ENCODE assay signal across 2 cellular contexts in the genomic region with DNA sequence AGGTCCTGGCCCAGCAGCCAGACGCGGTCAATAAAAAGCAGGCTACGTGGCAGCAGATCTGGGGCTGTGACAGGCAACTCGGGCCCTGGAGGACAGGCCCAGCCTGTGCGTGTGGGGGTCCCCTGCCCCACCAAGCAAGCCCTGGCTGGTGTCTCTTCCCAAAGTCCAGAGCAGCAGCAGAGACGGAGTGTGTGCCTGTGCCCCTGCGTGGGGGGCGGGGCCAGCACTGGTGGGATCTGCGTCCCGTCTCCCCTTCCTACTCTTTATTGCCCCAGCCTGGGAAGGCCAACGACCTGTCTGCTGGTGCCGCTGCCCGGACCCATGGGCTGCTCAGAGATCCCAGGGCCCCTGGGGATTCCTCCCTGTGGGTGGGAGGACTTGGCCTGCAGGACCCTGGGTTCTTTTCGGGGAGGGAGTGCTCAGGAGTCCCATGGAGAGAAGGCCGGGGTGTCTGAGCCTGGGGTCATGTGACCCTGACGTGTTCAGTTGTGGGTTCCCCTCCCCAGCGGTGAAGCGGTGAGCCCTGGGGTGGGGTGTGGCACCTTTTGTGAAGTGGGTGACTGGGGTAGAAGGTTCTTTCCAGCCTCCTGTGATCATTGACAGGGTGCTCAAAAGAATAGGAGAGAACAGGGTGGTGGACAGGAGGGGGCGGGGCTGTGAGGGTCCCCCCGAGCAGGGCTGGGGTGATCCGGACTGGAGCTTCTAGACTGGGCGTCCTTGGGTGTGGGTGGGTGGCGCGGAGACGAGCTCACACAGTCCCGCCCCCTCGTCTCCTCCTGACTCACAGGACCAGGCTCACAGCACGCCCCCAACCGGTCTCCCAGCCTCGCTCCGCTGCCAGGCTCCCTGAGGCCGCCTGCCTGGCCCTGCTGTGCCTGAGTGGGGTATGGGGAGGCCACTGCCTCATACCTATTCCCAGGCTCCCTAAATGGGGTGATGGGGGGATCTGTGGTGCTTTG.
TF ChIP-seq lines count a peak whose summit lies in the region.

No MANE protein-coding gene starts in this region.

TF ChIP-seq in HepG2, 621 proteins besides CTCF, POLR2A, EP300 and RAD21:
- TF ChIP-seq MYNN (CRISPR knock-in tag; IDR thresholded peaks at IDR 0.05; ENCODE audit: low read depth) (no peak), ZNF556 (CRISPR knock-in tag; IDR thresholded peaks at IDR 0.05; ENCODE audit: borderline replicate concordance) (no peak), ZNF235 (CRISPR knock-in tag; IDR thresholded peaks at IDR 0.05; ENCODE audit: borderline replicate concordance) (no peak), NR3C1 (CRISPR knock-in tag; IDR thresholded peaks at IDR 0.05) (no peak), ASH2L (IDR thresholded peaks at IDR 0.05; ENCODE audit: insufficient read length, low read depth, low read length) (no peak), CENPX (CRISPR knock-in tag; IDR thresholded peaks at IDR 0.05) (no peak), TOPORS (CRISPR knock-in tag; IDR thresholded peaks at IDR 0.05) (no peak), KLF16 (CRISPR knock-in tag; IDR thresholded peaks at IDR 0.05) (no peak), FOXA1 (IDR thresholded peaks at IDR 0.05) (no peak), FOXA1 (CRISPR knock-in tag; IDR thresholded peaks at IDR 0.05) (no peak), EEA1 (CRISPR knock-in tag; IDR thresholded peaks at IDR 0.05; ENCODE audit: borderline replicate concordance) (no peak), ZNF616 (CRISPR knock-in tag; IDR thresholded peaks at IDR 0.05; ENCODE audit: low read depth) (no peak), ZNF577 (CRISPR knock-in tag; IDR thresholded peaks at IDR 0.05; ENCODE audit: borderline replicate concordance, low read depth) (no peak)
- TF ChIP-seq, protein P1, sequence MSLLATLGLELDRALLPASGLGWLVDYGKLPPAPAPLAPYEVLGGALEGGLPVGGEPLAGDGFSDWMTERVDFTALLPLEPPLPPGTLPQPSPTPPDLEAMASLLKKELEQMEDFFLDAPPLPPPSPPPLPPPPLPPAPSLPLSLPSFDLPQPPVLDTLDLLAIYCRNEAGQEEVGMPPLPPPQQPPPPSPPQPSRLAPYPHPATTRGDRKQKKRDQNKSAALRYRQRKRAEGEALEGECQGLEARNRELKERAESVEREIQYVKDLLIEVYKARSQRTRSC (CRISPR knock-in tag; IDR thresholded peaks at IDR 0.05; ENCODE audit: low read depth) = no peak
- TF ChIP-seq, protein P2, sequence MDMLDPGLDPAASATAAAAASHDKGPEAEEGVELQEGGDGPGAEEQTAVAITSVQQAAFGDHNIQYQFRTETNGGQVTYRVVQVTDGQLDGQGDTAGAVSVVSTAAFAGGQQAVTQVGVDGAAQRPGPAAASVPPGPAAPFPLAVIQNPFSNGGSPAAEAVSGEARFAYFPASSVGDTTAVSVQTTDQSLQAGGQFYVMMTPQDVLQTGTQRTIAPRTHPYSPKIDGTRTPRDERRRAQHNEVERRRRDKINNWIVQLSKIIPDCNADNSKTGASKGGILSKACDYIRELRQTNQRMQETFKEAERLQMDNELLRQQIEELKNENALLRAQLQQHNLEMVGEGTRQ (IDR thresholded peaks at IDR 0.05; ENCODE audit: low read depth, low read length) = no peak
- TF ChIP-seq, protein P2 (CRISPR knock-in tag; IDR thresholded peaks at IDR 0.05; ENCODE audit: borderline replicate concordance) = no peak
- TF ChIP-seq, protein P3, sequence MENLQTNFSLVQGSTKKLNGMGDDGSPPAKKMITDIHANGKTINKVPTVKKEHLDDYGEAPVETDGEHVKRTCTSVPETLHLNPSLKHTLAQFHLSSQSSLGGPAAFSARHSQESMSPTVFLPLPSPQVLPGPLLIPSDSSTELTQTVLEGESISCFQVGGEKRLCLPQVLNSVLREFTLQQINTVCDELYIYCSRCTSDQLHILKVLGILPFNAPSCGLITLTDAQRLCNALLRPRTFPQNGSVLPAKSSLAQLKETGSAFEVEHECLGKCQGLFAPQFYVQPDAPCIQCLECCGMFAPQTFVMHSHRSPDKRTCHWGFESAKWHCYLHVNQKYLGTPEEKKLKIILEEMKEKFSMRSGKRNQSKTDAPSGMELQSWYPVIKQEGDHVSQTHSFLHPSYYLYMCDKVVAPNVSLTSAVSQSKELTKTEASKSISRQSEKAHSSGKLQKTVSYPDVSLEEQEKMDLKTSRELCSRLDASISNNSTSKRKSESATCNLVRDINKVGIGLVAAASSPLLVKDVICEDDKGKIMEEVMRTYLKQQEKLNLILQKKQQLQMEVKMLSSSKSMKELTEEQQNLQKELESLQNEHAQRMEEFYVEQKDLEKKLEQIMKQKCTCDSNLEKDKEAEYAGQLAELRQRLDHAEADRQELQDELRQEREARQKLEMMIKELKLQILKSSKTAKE (CRISPR knock-in tag; IDR thresholded peaks at IDR 0.05; ENCODE audit: borderline replicate concordance) = no peak

TF ChIP-seq in GM12891, 5 proteins besides CTCF, POLR2A, EP300 and RAD21:
- TF ChIP-seq PAX5 (IDR thresholded peaks at IDR 0.05; ENCODE audit: insufficient read depth, low read length, severe bottlenecking) = no peak
- no peak for TF ChIP-seq POLR2AphosphoS5 (IDR thresholded peaks at IDR 0.05; ENCODE audit: low read depth, low read length)
- TF ChIP-seq TAF1 (IDR thresholded peaks at IDR 0.05; ENCODE audit: low read depth, low read length) = no peak
- no peak for TF ChIP-seq SPI1 (IDR thresholded peaks at IDR 0.05; ENCODE audit: low read depth, low read length)
- no peak for TF ChIP-seq POU2F2 (IDR thresholded peaks at IDR 0.05; ENCODE audit: low read depth, low read length)
